Comparison of ENCODE assay signal across 7 cellular contexts in the genomic region with DNA sequence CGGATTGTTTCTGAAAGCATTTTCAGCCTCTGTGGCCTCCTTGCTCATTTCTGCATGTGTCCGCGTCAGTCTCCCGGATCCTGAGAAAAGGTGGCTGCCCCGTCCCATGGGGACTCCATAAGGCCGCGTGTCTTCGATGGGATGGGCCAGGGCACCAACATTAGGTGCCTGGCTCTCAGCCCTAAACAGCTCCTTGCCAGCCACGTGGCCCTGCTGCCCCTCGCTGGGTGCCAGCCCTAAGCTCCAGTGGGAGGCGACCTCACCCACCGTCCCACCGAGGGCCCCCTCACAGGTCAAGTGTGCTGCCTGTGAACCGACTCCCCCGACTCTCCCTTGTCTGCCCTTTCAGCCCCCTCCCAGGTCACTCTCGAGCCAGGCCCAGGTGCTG. TPM values are rescaled to one million over a fixed set of nuclear protein-coding genes. Genes with fewer than 3 reads are reported as not detected.
A peak's percentile ranks its signal among the peaks of the same experiment; 100 is the strongest.
DNase-seq lines count a peak whose midpoint lies in the region; ATAC-seq and TF ChIP-seq lines count a peak whose summit lies in the region.

No MANE protein-coding gene starts in this region.

- no peak overlapping the region for H2AFZ ChIP-seq in HCT116 (ENCODE audit: low read depth, low read length, poor library complexity, severe bottlenecking)

- RAD21 ChIA-PET in HCT116 (lab: Charles Lee; ENCODE audit: low non-redundant PET in 1 of 2, low total read pairs in 2 of 2, uncharacterized antibody in 2 of 2, unreplicated experiment in 2 of 2): no interaction called here

- H3K9me3 ChIP-seq in HCT116 (ENCODE audit: control insufficient read depth in 1 of 2, insufficient read depth in 1 of 2, low read depth in 1 of 2, low read length in 2 of 2): no peaks in the 10 kb centered on the region
- no peaks in the 10 kb centered on the region for H3K9me3 ChIP-seq in SJCRH30 (replicated peaks)

- TF ChIP-seq CTCF in HCT116 (IDR thresholded peaks at IDR 0.05 in 2 of 3, conservative IDR thresholded peaks at IDR 0.05 in 1 of 3; ENCODE audit: borderline replicate concordance in 1 of 3, insufficient read depth in 1 of 3, low read depth in 2 of 3, low read length in 2 of 3): no peak
- no peak for TF ChIP-seq CTCF in fibroblast of mammary gland (conservative IDR thresholded peaks at IDR 0.05; ENCODE audit: control insufficient read depth, insufficient read depth, low read depth, low read length)

- H3K4me1 ChIP-seq in HCT116 (ENCODE audit: control insufficient read depth in 1 of 2, insufficient read depth in 2 of 2, low read length in 2 of 2) (peaks cover 13 to 31% of the 10 kb centered on the region in 2 experiments), SJCRH30 (peaks cover 5% of the 10 kb centered on the region; the same call in 1 of the 2 replicates), rectal smooth muscle tissue (ENCODE audit: control insufficient read depth, insufficient read depth, low read length) (peaks cover 10% of the 10 kb centered on the region)

- BruUV-seq in HCT116 (replicated peaks; lab: Mats Ljungman, UMichigan): no TSS peak

- H3K79me2 ChIP-seq in HCT116 (ENCODE audit: insufficient read depth, low read length): peaks cover 30% of the 10 kb centered on the region

- H3K9me2 ChIP-seq in HCT116 (ENCODE audit: insufficient read depth): no peaks in the 10 kb centered on the region

- POLR2A ChIA-PET in HCT116 (lab: Charles Lee): no interaction called here

- H3K27ac ChIP-seq in HCT116 (ENCODE audit: low read depth, low read length) (peak overlapping the region; percentile 95), SJCRH30 (peak overlapping the region; percentile 71), rectal smooth muscle tissue (ENCODE audit: low read depth, low read length) (peak overlapping the region; percentile 94)

- no peaks in the 10 kb centered on the region for H3K27me3 ChIP-seq in HCT116 (ENCODE audit: insufficient read depth, low read length)
- no peaks in the 10 kb centered on the region; the same call in 1 of the 2 replicates for H3K27me3 ChIP-seq in SJCRH30
- no peaks in the 10 kb centered on the region for H3K27me3 ChIP-seq in rectal smooth muscle tissue (ENCODE audit: control insufficient read depth, insufficient read depth, low read length)

- H3K36me3 ChIP-seq in HCT116 (ENCODE audit: control insufficient read depth in 1 of 2, insufficient read depth in 2 of 2, low read length in 2 of 2): peaks cover 3 to 37% of the 10 kb centered on the region in 2 experiments; a peak in 3 of 4 replicates
- peaks cover 37% of the 10 kb centered on the region for H3K36me3 ChIP-seq in SJCRH30
- H3K36me3 ChIP-seq in rectal smooth muscle tissue (ENCODE audit: control insufficient read depth, insufficient read depth, low read length): peaks cover 14% of the 10 kb centered on the region

- ATAC-seq in HCT116 (peak; percentile 10), HG02973 (IDR thresholded peaks at IDR 0.05; ENCODE audit: unreplicated experiment) (no peak), HG02763 (IDR thresholded peaks at IDR 0.05; ENCODE audit: unreplicated experiment) (no peak)

- H3K4me3 ChIP-seq in HCT116 (replicated peaks in 1 of 2; ENCODE audit: low read depth in 1 of 2, low read length in 2 of 2) (peak overlapping the region; percentile 94 to 99), SJCRH30 (peak overlapping the region; percentile 85), fibroblast of mammary gland (ENCODE audit: control insufficient read depth, low read depth, low read length) (peak overlapping the region; percentile 85), rectal smooth muscle tissue (ENCODE audit: low read length) (peak overlapping the region; percentile 86)

- H3K4me2 ChIP-seq in HCT116 (ENCODE audit: low read length): peak overlapping the region; percentile 93

- DNase-seq in HCT116 (ENCODE audit: low read depth, low spot score): no peak
- DNase-seq in SJCRH30: peak; percentile 36 to 53
- DNase-seq in fibroblast of mammary gland (ENCODE audit: low read depth): no peak
- DNase-seq in HPDE6-E6E7 (ENCODE audit: extremely low spot score): no peak

- peak overlapping the region; percentile 98 for H3K9ac ChIP-seq in HCT116 (ENCODE audit: low read length)
- H3K9ac ChIP-seq in rectal smooth muscle tissue (ENCODE audit: low read length): peak overlapping the region; percentile 78

- TF ChIP-seq RAD21 in HCT116 (IDR thresholded peaks at IDR 0.05; ENCODE audit: low read depth): no peak

- intact Hi-C loops in HCT116 (cut with micrococcal nuclease): no loop called here

- TF ChIP-seq POLR2A in HCT116 (IDR thresholded peaks at IDR 0.05; ENCODE audit: borderline replicate concordance, extremely low read depth, insufficient read depth, insufficient read length): no peak

- CTCF ChIA-PET in HCT116 (lab: Charles Lee): no interaction called here

- no peaks in the 10 kb centered on the region for H4K20me1 ChIP-seq in HCT116 (ENCODE audit: insufficient read depth)

TF ChIP-seq in HCT116, 20 proteins besides CTCF, POLR2A, EP300 and RAD21:
- no peak for TF ChIP-seq SIN3A (IDR thresholded peaks at IDR 0.05; ENCODE audit: low read depth)
- TF ChIP-seq SP1 (IDR thresholded peaks at IDR 0.05; ENCODE audit: low read depth): no peak
- no peak for TF ChIP-seq ZFX (IDR thresholded peaks at IDR 0.05)
- TF ChIP-seq, protein P1, sequence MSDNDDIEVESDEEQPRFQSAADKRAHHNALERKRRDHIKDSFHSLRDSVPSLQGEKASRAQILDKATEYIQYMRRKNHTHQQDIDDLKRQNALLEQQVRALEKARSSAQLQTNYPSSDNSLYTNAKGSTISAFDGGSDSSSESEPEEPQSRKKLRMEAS (IDR thresholded peaks at IDR 0.05): no peak
- TF ChIP-seq JUND (IDR thresholded peaks at IDR 0.05): no peak
- TF ChIP-seq, protein P2, sequence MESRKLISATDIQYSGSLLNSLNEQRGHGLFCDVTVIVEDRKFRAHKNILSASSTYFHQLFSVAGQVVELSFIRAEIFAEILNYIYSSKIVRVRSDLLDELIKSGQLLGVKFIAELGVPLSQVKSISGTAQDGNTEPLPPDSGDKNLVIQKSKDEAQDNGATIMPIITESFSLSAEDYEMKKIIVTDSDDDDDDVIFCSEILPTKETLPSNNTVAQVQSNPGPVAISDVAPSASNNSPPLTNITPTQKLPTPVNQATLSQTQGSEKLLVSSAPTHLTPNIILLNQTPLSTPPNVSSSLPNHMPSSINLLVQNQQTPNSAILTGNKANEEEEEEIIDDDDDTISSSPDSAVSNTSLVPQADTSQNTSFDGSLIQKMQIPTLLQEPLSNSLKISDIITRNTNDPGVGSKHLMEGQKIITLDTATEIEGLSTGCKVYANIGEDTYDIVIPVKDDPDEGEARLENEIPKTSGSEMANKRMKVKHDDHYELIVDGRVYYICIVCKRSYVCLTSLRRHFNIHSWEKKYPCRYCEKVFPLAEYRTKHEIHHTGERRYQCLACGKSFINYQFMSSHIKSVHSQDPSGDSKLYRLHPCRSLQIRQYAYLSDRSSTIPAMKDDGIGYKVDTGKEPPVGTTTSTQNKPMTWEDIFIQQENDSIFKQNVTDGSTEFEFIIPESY (IDR thresholded peaks at IDR 0.05; ENCODE audit: extremely low read depth, insufficient replicate concordance, low read length): no peak
- no peak for TF ChIP-seq YY1 (IDR thresholded peaks at IDR 0.05; ENCODE audit: extremely low read depth, insufficient replicate concordance, low read depth, low read length)
- TF ChIP-seq, protein P3, sequence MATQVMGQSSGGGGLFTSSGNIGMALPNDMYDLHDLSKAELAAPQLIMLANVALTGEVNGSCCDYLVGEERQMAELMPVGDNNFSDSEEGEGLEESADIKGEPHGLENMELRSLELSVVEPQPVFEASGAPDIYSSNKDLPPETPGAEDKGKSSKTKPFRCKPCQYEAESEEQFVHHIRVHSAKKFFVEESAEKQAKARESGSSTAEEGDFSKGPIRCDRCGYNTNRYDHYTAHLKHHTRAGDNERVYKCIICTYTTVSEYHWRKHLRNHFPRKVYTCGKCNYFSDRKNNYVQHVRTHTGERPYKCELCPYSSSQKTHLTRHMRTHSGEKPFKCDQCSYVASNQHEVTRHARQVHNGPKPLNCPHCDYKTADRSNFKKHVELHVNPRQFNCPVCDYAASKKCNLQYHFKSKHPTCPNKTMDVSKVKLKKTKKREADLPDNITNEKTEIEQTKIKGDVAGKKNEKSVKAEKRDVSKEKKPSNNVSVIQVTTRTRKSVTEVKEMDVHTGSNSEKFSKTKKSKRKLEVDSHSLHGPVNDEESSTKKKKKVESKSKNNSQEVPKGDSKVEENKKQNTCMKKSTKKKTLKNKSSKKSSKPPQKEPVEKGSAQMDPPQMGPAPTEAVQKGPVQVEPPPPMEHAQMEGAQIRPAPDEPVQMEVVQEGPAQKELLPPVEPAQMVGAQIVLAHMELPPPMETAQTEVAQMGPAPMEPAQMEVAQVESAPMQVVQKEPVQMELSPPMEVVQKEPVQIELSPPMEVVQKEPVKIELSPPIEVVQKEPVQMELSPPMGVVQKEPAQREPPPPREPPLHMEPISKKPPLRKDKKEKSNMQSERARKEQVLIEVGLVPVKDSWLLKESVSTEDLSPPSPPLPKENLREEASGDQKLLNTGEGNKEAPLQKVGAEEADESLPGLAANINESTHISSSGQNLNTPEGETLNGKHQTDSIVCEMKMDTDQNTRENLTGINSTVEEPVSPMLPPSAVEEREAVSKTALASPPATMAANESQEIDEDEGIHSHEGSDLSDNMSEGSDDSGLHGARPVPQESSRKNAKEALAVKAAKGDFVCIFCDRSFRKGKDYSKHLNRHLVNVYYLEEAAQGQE (IDR thresholded peaks at IDR 0.05; ENCODE audit: low read depth): no peak
- TF ChIP-seq, protein P4, sequence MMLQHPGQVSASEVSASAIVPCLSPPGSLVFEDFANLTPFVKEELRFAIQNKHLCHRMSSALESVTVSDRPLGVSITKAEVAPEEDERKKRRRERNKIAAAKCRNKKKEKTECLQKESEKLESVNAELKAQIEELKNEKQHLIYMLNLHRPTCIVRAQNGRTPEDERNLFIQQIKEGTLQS (IDR thresholded peaks at IDR 0.05): no peak
- no peak for TF ChIP-seq EGR1 (IDR thresholded peaks at IDR 0.05; ENCODE audit: low read depth)

RNA-seq across cellular contexts. Expression of a gene that starts 0.9 kb away (rescaled TPM):
- 57.8 TPM for total RNA-seq in HCT116 (2021; ENCODE audit: unreplicated experiment)
- 40.9 and 42.3 TPM in 2 replicates for polyA plus RNA-seq in HCT116 (2012)
- 16.0 and 21.2 TPM in 2 replicates for total RNA-seq in SJCRH30 (2014; rRNA removed; shearing (Covaris generic))

RNA-seq across cellular contexts. Expression of a gene that starts 27.4 kb away (rescaled TPM):
- total RNA-seq in HCT116 (2021; ENCODE audit: unreplicated experiment): 273 TPM
- polyA plus RNA-seq in HCT116 (2012): 95.5 and 118 TPM in 2 replicates
- 244 and 266 TPM in 2 replicates for total RNA-seq in SJCRH30 (2014; rRNA removed; shearing (Covaris generic))

RNA-seq across cellular contexts. Expression of a gene that starts 44.6 kb away (rescaled TPM):
- not detected for total RNA-seq in HCT116 (2021; ENCODE audit: unreplicated experiment)
- polyA plus RNA-seq in HCT116 (2012): not detected in 2 replicates
- not detected in 2 replicates for total RNA-seq in SJCRH30 (2014; rRNA removed; shearing (Covaris generic))

Comparison
In these comparisons a context has a peak if more than half of its experiments do, and no peak if none do; other contexts are left out.
1. DNase-seq: peak in SJCRH30 (2 of 2); none in HCT116 (single experiment), fibroblast of mammary gland (single experiment) and HPDE6-E6E7 (single experiment).
2. Peak in every context shown above with its lines, with median percentiles within 50 percentile points of each other: H3K27ac ChIP-seq and H3K4me3 ChIP-seq.